ENCODE assay signal across 19 cellular contexts in the genomic region with DNA sequence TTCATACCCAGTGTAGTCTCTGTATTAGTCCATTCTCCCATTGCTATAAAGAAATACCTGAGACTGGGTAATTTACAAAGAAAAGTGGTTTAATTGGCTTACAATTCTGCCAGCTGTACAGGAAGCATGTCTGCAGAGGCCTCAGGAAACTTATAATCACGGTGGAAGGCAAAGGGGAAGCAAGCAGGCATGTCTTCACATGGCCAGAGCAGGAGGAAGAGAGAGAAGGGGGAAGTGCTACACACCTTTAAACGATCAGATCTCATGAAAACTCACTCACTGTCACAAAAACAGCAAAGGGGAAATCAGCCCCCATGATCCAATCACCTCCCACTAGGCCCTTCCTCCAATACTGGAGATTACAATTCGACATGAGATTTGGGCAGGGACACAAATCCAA.
"Had no signal": no experiment of that assay in that cellular context is flagged by ENCODE, and none has a peak within 500 bp of the region (broad histone marks: within the 10 kb centered on the region; RNA-seq: fewer than 3 reads in every experiment).

No MANE protein-coding gene starts in this region.

- H3K27me3 ChIP-seq: left lung, thyroid gland had no signal

- H3K27me3 Mint-ChIP-seq: central memory CD8-positive, alpha-beta T cell; naive thymus-derived CD8-positive, alpha-beta T cell had no signal

- H3K36me3 ChIP-seq: left lung, thyroid gland, WERI-Rb-1 had no signal

- ATAC-seq: activated naive CD4-positive, alpha-beta T cell treated with anti-CD3 and anti-CD28 coated beads, Interleukin-2, amount 50 U/mL, for 72 hours; activated T-cell treated with anti-CD3 and anti-CD28 coated beads, Interleukin-2, amount 50 U/mL, for 72 hours; esophagus mucosa; left lung; mucosa of descending colon; naive thymus-derived CD8-positive, alpha-beta T cell had no signal

- H3K4me3 Mint-ChIP-seq: activated T-cell treated with anti-CD3 and anti-CD28 coated beads, Interleukin-2, amount 50 U/mL, for 72 hours; brain; central memory CD8-positive, alpha-beta T cell; naive thymus-derived CD8-positive, alpha-beta T cell had no signal

- H3K27ac Mint-ChIP-seq: activated naive CD4-positive, alpha-beta T cell treated with anti-CD3 and anti-CD28 coated beads, Interleukin-2, amount 50 U/mL, for 72 hours; activated T-cell treated with anti-CD3 and anti-CD28 coated beads, Interleukin-2, amount 50 U/mL, for 72 hours; brain had no signal

- DNase-seq: activated CD4-positive, alpha-beta T cell treated with anti-CD3 and anti-CD28 coated beads for 48 hours; activated CD8-positive, alpha-beta memory T cell treated with anti-CD3 and anti-CD28 coated beads, Interleukin-2, amount 50 U/mL, for 48 hours; activated gamma-delta T cell; activated T-cell treated with anti-CD3 and anti-CD28 coated beads, Interleukin-2, amount 50 U/mL, for 72 hours; islet precursor cell; left lung; mucosa of descending colon; naive thymus-derived CD8-positive, alpha-beta T cell; posterior cingulate gyrus; retina; stimulated activated CD4-positive, alpha-beta T cell treated with anti-CD3 and anti-CD28 coated beads, Interleukin-12 subunit alpha, Interleukin-12 subunit beta, amount 100 ng/mL, for 4 hours; stimulated activated CD4-positive, alpha-beta T cell treated with anti-CD3 and anti-CD28 coated beads, Interleukin-2, amount 100 ng/mL, for 24 hours; thyroid gland; WERI-Rb-1 had no signal

- H3K4me3 ChIP-seq: coronary artery, left lung, mucosa of descending colon, thyroid gland had no signal

- H3K9me3 ChIP-seq: left lung, mucosa of descending colon, thyroid gland had no signal

- H3K27ac ChIP-seq: coronary artery, left lung, thyroid gland, WERI-Rb-1 had no signal

- H3K9me3 Mint-ChIP-seq: central memory CD8-positive, alpha-beta T cell had no signal
